In genomic region chr15:100220058-100220728, GRCh38 we compare ENCODE assay signal across 2 cellular contexts.
TF ChIP-seq lines count a peak whose summit lies in the region.

No MANE protein-coding gene starts in this region.

TF ChIP-seq in HEK293, 187 proteins besides CTCF, POLR2A, EP300 and RAD21 (continued from another document and continues in another):
- TF ChIP-seq PATZ1 (tag by site-specific recombination; IDR thresholded peaks at IDR 0.05) (0 out of 2 replicates have a peak, but pooled peaks have one; percentile 17), GFI1B (tag by site-specific recombination; IDR thresholded peaks at IDR 0.05) (no peak), ZNF791 (tag by site-specific recombination; IDR thresholded peaks at IDR 0.05) (no peak), ZNF473 (tag by site-specific recombination; IDR thresholded peaks at IDR 0.05) (no peak), ZNF426 (tag by site-specific recombination; IDR thresholded peaks at IDR 0.05) (no peak), ZNF629 (tag by site-specific recombination; IDR thresholded peaks at IDR 0.05) (peak; percentile 73), SETDB1 (IDR thresholded peaks at IDR 0.05; ENCODE audit: insufficient read length, low read length) (no peak), WT1 (tag by site-specific recombination; IDR thresholded peaks at IDR 0.05) (0 out of 2 replicates have a peak, but pooled peaks have one; percentile 37), ZNF48 (tag by site-specific recombination; IDR thresholded peaks at IDR 0.05) (no peak), ZNF677 (tag by site-specific recombination; IDR thresholded peaks at IDR 0.05) (no peak), KLF17 (tag by site-specific recombination; IDR thresholded peaks at IDR 0.05) (no peak), PRDM6 (tag by site-specific recombination; IDR thresholded peaks at IDR 0.05) (peak; percentile 85), ZNF169 (tag by site-specific recombination; IDR thresholded peaks at IDR 0.05) (no peak), KLF16 (tag by site-specific recombination; IDR thresholded peaks at IDR 0.05) (0 out of 2 replicates have a peak, but pooled peaks have one; percentile 24), ZEB2 (tag by site-specific recombination; IDR thresholded peaks at IDR 0.05) (peak; percentile 59), ZNF792 (tag by site-specific recombination; IDR thresholded peaks at IDR 0.05) (no peak), ZFHX2 (tag by site-specific recombination; conservative IDR thresholded peaks at IDR 0.05) (no peak), MYNN (tag by site-specific recombination; IDR thresholded peaks at IDR 0.05; ENCODE audit: borderline replicate concordance) (no peak), ZNF548 (tag by site-specific recombination; IDR thresholded peaks at IDR 0.05) (no peak), TCF7L2 (IDR thresholded peaks at IDR 0.05; ENCODE audit: borderline replicate concordance, low read depth, low read length) (peak; percentile 88), ZNF335 (tag by site-specific recombination; conservative IDR thresholded peaks at IDR 0.05) (no peak; the same call in 1 of the 2 replicates), ZNF843 (tag by site-specific recombination; IDR thresholded peaks at IDR 0.05) (peak; percentile 50; the same call in 1 of the 2 replicates), ZNF10 (tag by site-specific recombination; IDR thresholded peaks at IDR 0.05) (no peak), ZNF692 (tag by site-specific recombination; IDR thresholded peaks at IDR 0.05) (no peak), ZNF202 (tag by site-specific recombination; IDR thresholded peaks at IDR 0.05; ENCODE audit: borderline replicate concordance) (no peak), ZSCAN23 (tag by site-specific recombination; IDR thresholded peaks at IDR 0.05) (no peak), ZNF350 (tag by site-specific recombination; IDR thresholded peaks at IDR 0.05) (no peak), ZNF830 (tag by site-specific recombination; IDR thresholded peaks at IDR 0.05; ENCODE audit: low read depth) (no peak), ZNF362 (tag by site-specific recombination; IDR thresholded peaks at IDR 0.05) (0 out of 2 replicates have a peak, but pooled peaks have one; percentile 33), ZNF707 (tag by site-specific recombination; IDR thresholded peaks at IDR 0.05) (no peak)

TF ChIP-seq in H1, 55 proteins besides CTCF, POLR2A, EP300 and RAD21 (continued from another document):
- no peak for TF ChIP-seq SUZ12 (IDR thresholded peaks at IDR 0.05; ENCODE audit: low read length)
- TF ChIP-seq EGR1 (IDR thresholded peaks at IDR 0.05; ENCODE audit: borderline replicate concordance, low read depth, low read length) = no peak
- TF ChIP-seq YY1 (IDR thresholded peaks at IDR 0.05; ENCODE audit: low read depth, low read length) = no peak
- no peak for TF ChIP-seq TEAD4 (IDR thresholded peaks at IDR 0.05; ENCODE audit: low read depth, low read length)
